ENCODE assay signal across 24 cellular contexts in genomic region chr2:95031076-95031725, GRCh38. TPM values are rescaled to one million over a fixed set of nuclear protein-coding genes. Genes with fewer than 3 reads are reported as not detected.
DNase-seq lines count a peak whose midpoint lies in the region; ATAC-seq and TF ChIP-seq lines count a peak whose summit lies in the region.
"Had no signal": no experiment of that assay in that cellular context is flagged by ENCODE, and none has a peak within 500 bp of the region (broad histone marks: within the 10 kb centered on the region; RNA-seq: fewer than 3 reads in every experiment).

No MANE protein-coding gene starts in this region.

- POLR2A ChIA-PET in activated CD4-positive, alpha-beta T cell treated with anti-CD3 and anti-CD28 coated beads, Interleukin-2, amount 10 ng/mL, durations not matched to agents 7 days and 5 days (lab: Charles Lee), result no interaction called here
- POLR2A ChIA-PET in HCT116 (lab: Charles Lee), result no interaction called here

- peak overlapping the region; percentile 28; the same call in 1 of the 2 replicates for H3K4me2 ChIP-seq in HCT116 (ENCODE audit: low read length)
- no peak overlapping the region for H3K4me2 ChIP-seq in neuronal stem cell (ENCODE audit: insufficient read depth, low read length, poor library complexity, severe bottlenecking)
- no peak overlapping the region for H3K4me2 ChIP-seq in mesenchymal stem cell (ENCODE audit: low read length, poor library complexity, severe bottlenecking)
- H3K4me2 ChIP-seq: A549 had no signal

- H2BK15ac ChIP-seq in neuronal stem cell (ENCODE audit: low read length) (no peak overlapping the region), mesenchymal stem cell (ENCODE audit: low read depth, poor library complexity, severe bottlenecking) (no peak overlapping the region)

- peaks cover 65% of the 10 kb centered on the region for H3K4me1 Mint-ChIP-seq in activated CD4-positive, alpha-beta T cell treated with anti-CD3 and anti-CD28 coated beads, Interleukin-2, amount 10 ng/mL, durations not matched to agents 7 days and 5 days
- H3K4me1 Mint-ChIP-seq: immature natural killer cell had no signal

- H3K79me2 ChIP-seq in HCT116 (ENCODE audit: insufficient read depth, low read length), result no peaks in the 10 kb centered on the region

- H3K79me1 ChIP-seq in neuronal stem cell (ENCODE audit: low read depth, low read length) (no peaks in the 10 kb centered on the region), mesenchymal stem cell (replicated peaks; ENCODE audit: low read length, poor library complexity, severe bottlenecking) (no peaks in the 10 kb centered on the region)

- H3K36me3 Mint-ChIP-seq in activated CD4-positive, alpha-beta T cell treated with anti-CD3 and anti-CD28 coated beads, Interleukin-2, amount 10 ng/mL, durations not matched to agents 7 days and 5 days (ENCODE audit: low read depth), result peaks cover 61% of the 10 kb centered on the region
- H3K36me3 Mint-ChIP-seq: IgD-negative memory B cell, immature natural killer cell had no signal

- H4K91ac ChIP-seq in neuronal stem cell (ENCODE audit: low read depth, low read length, poor library complexity) (no peak overlapping the region), mesenchymal stem cell (ENCODE audit: low read length) (no peak overlapping the region)

- TF ChIP-seq RAD21 in HCT116 (IDR thresholded peaks at IDR 0.05; ENCODE audit: low read depth), result no peak

- H4K20me1 ChIP-seq in HCT116 (ENCODE audit: insufficient read depth), result no peaks in the 10 kb centered on the region

- no peak overlapping the region for H3K4me3 Mint-ChIP-seq in activated CD4-positive, alpha-beta T cell treated with anti-CD3 and anti-CD28 coated beads, Interleukin-2, amount 10 ng/mL, durations not matched to agents 7 days and 5 days
- H3K4me3 Mint-ChIP-seq: activated CD8-positive, alpha-beta T cell treated with anti-CD3 and anti-CD28 coated beads for 36 hours; activated naive CD8-positive, alpha-beta T cell treated with anti-CD3 and anti-CD28 coated beads for 36 hours; IgD-negative memory B cell; immature natural killer cell had no signal

- no peaks in the 10 kb centered on the region for H3K27me3 ChIP-seq in HCT116 (ENCODE audit: insufficient read depth, low read length)
- H3K27me3 ChIP-seq in dorsolateral prefrontal cortex, result peaks cover 0 to 20% (median 3%) of the 10 kb centered on the region in 45 donors
- H3K27me3 ChIP-seq in neuronal stem cell (ENCODE audit: control insufficient read depth in 3 of 3, insufficient read depth in 3 of 3, low read depth in 1 of 3, low read length in 3 of 3), result peaks cover 5 to 64% (median 20%) of the 10 kb centered on the region in 3 experiments
- peaks cover 30 to 84% of the 10 kb centered on the region in 2 experiments for H3K27me3 ChIP-seq in mesenchymal stem cell (ENCODE audit: control insufficient read depth in 1 of 2, insufficient read depth in 1 of 2, low read length in 2 of 2)
- H3K27me3 ChIP-seq: right atrium auricular region had no signal

- H2BK12ac ChIP-seq in neuronal stem cell (ENCODE audit: low read length) (no peak overlapping the region), mesenchymal stem cell (ENCODE audit: low read length in 2 of 2) (no peak overlapping the region)

- H3K4me1 ChIP-seq in HCT116 (ENCODE audit: control insufficient read depth in 1 of 2, insufficient read depth in 2 of 2, low read length in 2 of 2) (peaks cover 7 to 27% of the 10 kb centered on the region in 2 experiments), neuronal stem cell (ENCODE audit: control insufficient read depth in 2 of 2, insufficient read depth in 1 of 2, low read depth in 1 of 2, low read length in 2 of 2) (peaks cover 5 to 9% of the 10 kb centered on the region in 2 donors), mesenchymal stem cell (ENCODE audit: control insufficient read depth, insufficient read depth, low read depth, low read length) (peaks cover 10% of the 10 kb centered on the region)
- H3K4me1 ChIP-seq: lower lobe of right lung had no signal

- no peaks in the 10 kb centered on the region for H3K9me3 Mint-ChIP-seq in activated CD4-positive, alpha-beta T cell treated with anti-CD3 and anti-CD28 coated beads, Interleukin-2, amount 10 ng/mL, durations not matched to agents 7 days and 5 days
- H3K9me3 Mint-ChIP-seq: activated CD8-positive, alpha-beta T cell treated with anti-CD3 and anti-CD28 coated beads for 36 hours; activated naive CD8-positive, alpha-beta T cell treated with anti-CD3 and anti-CD28 coated beads for 36 hours; IgD-negative memory B cell; immature natural killer cell had no signal

- no peak overlapping the region for H2BK120ac ChIP-seq in neuronal stem cell (ENCODE audit: low read depth, low read length)
- H2BK120ac ChIP-seq in mesenchymal stem cell (ENCODE audit: low read depth, low read length), result no peak overlapping the region

- RAD21 ChIA-PET in HCT116 (lab: Charles Lee; ENCODE audit: low non-redundant PET in 1 of 2, low total read pairs in 2 of 2, uncharacterized antibody in 2 of 2, unreplicated experiment in 2 of 2), result no interaction called here

- H3K27ac Mint-ChIP-seq in activated CD4-positive, alpha-beta T cell treated with anti-CD3 and anti-CD28 coated beads, Interleukin-2, amount 10 ng/mL, durations not matched to agents 7 days and 5 days, result peak overlapping the region; percentile 4
- H3K27ac Mint-ChIP-seq: activated CD8-positive, alpha-beta T cell treated with anti-CD3 and anti-CD28 coated beads for 36 hours; IgD-negative memory B cell; immature natural killer cell had no signal

- no peak overlapping the region for H3K23ac ChIP-seq in neuronal stem cell (ENCODE audit: low read depth, low read length, poor library complexity)
- no peak overlapping the region for H3K23ac ChIP-seq in mesenchymal stem cell (ENCODE audit: low read length in 2 of 2)

- no peak overlapping the region for H3K27ac ChIP-seq in HCT116 (ENCODE audit: low read depth, low read length)
- H3K27ac ChIP-seq in dorsolateral prefrontal cortex, result peak overlapping the region in 51 of 59 donors; percentile 4 to 100 (median 90)
- no peak overlapping the region for H3K27ac ChIP-seq in neuronal stem cell (replicated peaks; ENCODE audit: low read length)
- H3K27ac ChIP-seq in mesenchymal stem cell (ENCODE audit: low read length, poor library complexity, severe bottlenecking), result no peak overlapping the region
- H3K27ac ChIP-seq: A549, coronary artery, lower lobe of right lung, right atrium auricular region had no signal

- no TSS peak for BruUV-seq in HCT116 (replicated peaks; lab: Mats Ljungman, UMichigan)

- no peak overlapping the region for H3K9ac ChIP-seq in HCT116 (ENCODE audit: low read length)
- no peak overlapping the region for H3K9ac ChIP-seq in neuronal stem cell (ENCODE audit: low read depth, low read length, poor library complexity)
- no peak overlapping the region for H3K9ac ChIP-seq in mesenchymal stem cell (ENCODE audit: low read length)

- no peak overlapping the region for H2BK5ac ChIP-seq in neuronal stem cell (ENCODE audit: low read length)
- H2BK5ac ChIP-seq in mesenchymal stem cell (ENCODE audit: low read depth, low read length, poor library complexity, severe bottlenecking), result no peak overlapping the region

- H3K4me3 ChIP-seq in HCT116 (replicated peaks in 1 of 2; ENCODE audit: low read depth in 1 of 2, low read length in 2 of 2) (no peak overlapping the region), dorsolateral prefrontal cortex (no peak overlapping the region), neuronal stem cell (ENCODE audit: low read length in 2 of 2) (no peak overlapping the region), mesenchymal stem cell (ENCODE audit: insufficient read depth in 1 of 2, low read depth in 1 of 2, low read length in 2 of 2) (no peak overlapping the region)
- H3K4me3 ChIP-seq: A549, coronary artery, lower lobe of right lung, right atrium auricular region had no signal

- no peaks in the 10 kb centered on the region for H3K9me3 ChIP-seq in HCT116 (ENCODE audit: control insufficient read depth in 1 of 2, insufficient read depth in 1 of 2, low read depth in 1 of 2, low read length in 2 of 2)
- H3K9me3 ChIP-seq in neuronal stem cell (replicated peaks in 1 of 2; ENCODE audit: control insufficient read depth in 2 of 2, insufficient read depth in 1 of 2, low read depth in 1 of 2, low read length in 2 of 2), result no peaks in the 10 kb centered on the region
- no peaks in the 10 kb centered on the region for H3K9me3 ChIP-seq in mesenchymal stem cell (ENCODE audit: control insufficient read depth, low read length)
- H3K9me3 ChIP-seq: A549, lower lobe of right lung, right atrium auricular region had no signal

- no peaks in the 10 kb centered on the region for H3K36me3 ChIP-seq in HCT116 (ENCODE audit: control insufficient read depth in 1 of 2, insufficient read depth in 2 of 2, low read length in 2 of 2)
- no peaks in the 10 kb centered on the region for H3K36me3 ChIP-seq in neuronal stem cell (replicated peaks in 1 of 2; ENCODE audit: control insufficient read depth in 2 of 2, insufficient read depth in 2 of 2, low read length in 2 of 2)
- no peaks in the 10 kb centered on the region for H3K36me3 ChIP-seq in mesenchymal stem cell (ENCODE audit: control insufficient read depth in 1 of 2, insufficient read depth in 2 of 2, low read depth in 1 of 2, low read length in 2 of 2)
- H3K36me3 ChIP-seq: lower lobe of right lung, right atrium auricular region had no signal

- TF ChIP-seq CTCF in HCT116 (IDR thresholded peaks at IDR 0.05 in 2 of 3, conservative IDR thresholded peaks at IDR 0.05 in 1 of 3; ENCODE audit: borderline replicate concordance in 1 of 3, insufficient read depth in 1 of 3, low read depth in 2 of 3, low read length in 2 of 3), result no peak
- TF ChIP-seq CTCF in dorsolateral prefrontal cortex (IDR thresholded peaks at IDR 0.05 in 54 of 56, conservative IDR thresholded peaks at IDR 0.05 in 2 of 56; ENCODE audit: low read depth in 1 of 56, partially characterized antibody in 56 of 56), result no peak

- H2AK5ac ChIP-seq in neuronal stem cell (ENCODE audit: low read depth, low read length) (no peak overlapping the region), mesenchymal stem cell (ENCODE audit: low read length, severe bottlenecking) (no peak overlapping the region)

- no peak for ATAC-seq in HCT116
- no peak for ATAC-seq in HG03175 (IDR thresholded peaks at IDR 0.05; ENCODE audit: unreplicated experiment)
- ATAC-seq: activated CD8-positive, alpha-beta T cell treated with anti-CD3 and anti-CD28 coated beads for 36 hours; lower lobe of right lung had no signal

- H3K18ac ChIP-seq in neuronal stem cell (ENCODE audit: low read length) (no peak overlapping the region), mesenchymal stem cell (ENCODE audit: low read depth in 1 of 2, low read length in 2 of 2) (no peak overlapping the region)

- TF ChIP-seq POLR2A in HCT116 (IDR thresholded peaks at IDR 0.05; ENCODE audit: borderline replicate concordance, extremely low read depth, insufficient read depth, insufficient read length), result no peak

- H3K27me3 Mint-ChIP-seq in activated CD4-positive, alpha-beta T cell treated with anti-CD3 and anti-CD28 coated beads, Interleukin-2, amount 10 ng/mL, durations not matched to agents 7 days and 5 days, result no peaks in the 10 kb centered on the region
- H3K27me3 Mint-ChIP-seq: activated CD8-positive, alpha-beta T cell treated with anti-CD3 and anti-CD28 coated beads for 36 hours; activated naive CD8-positive, alpha-beta T cell treated with anti-CD3 and anti-CD28 coated beads for 36 hours had no signal

- no CpG with 5 or more reads among the region's 7 CpGs for WGBS in neuronal stem cell (ENCODE audit: extremely low coverage in 2 of 2, insufficient read length in 2 of 2, insufficient replicate concordance in 1 of 2), 2 donors
- 62% methylated on average over 7 of the region's 7 CpGs for WGBS in mesenchymal stem cell

- H3K4ac ChIP-seq in neuronal stem cell (ENCODE audit: low read length) (no peak overlapping the region), mesenchymal stem cell (ENCODE audit: low read depth in 1 of 2, low read length in 2 of 2) (no peak overlapping the region)

- H4K8ac ChIP-seq in neuronal stem cell (ENCODE audit: low read depth, low read length) (no peak overlapping the region), mesenchymal stem cell (ENCODE audit: low read length) (no peak overlapping the region)

- intact Hi-C loops in HCT116 (cut with micrococcal nuclease) (no loop called here), dorsolateral prefrontal cortex (cut with DNase I) (no loop called here)

- CTCF ChIA-PET in activated CD4-positive, alpha-beta T cell treated with anti-CD3 and anti-CD28 coated beads, Interleukin-2, amount 10 ng/mL, durations not matched to agents 7 days and 5 days (lab: Charles Lee), result interaction anchor here (0.5 to 2.9 kb wide), 5 partner anchors 9 to 48 kb away, joined by 3 to 13 read pairs (median 8); no protein-coding TSS in a partner anchor
- CTCF ChIA-PET in HCT116 (lab: Charles Lee), result interaction anchor here (1.6 kb wide), 1 partner anchor 9 kb away, joined by 7 read pairs; no protein-coding TSS in a partner anchor

- H3K9me2 ChIP-seq in HCT116 (ENCODE audit: insufficient read depth), result no peaks in the 10 kb centered on the region

- H2AFZ ChIP-seq in HCT116 (ENCODE audit: low read depth, low read length, poor library complexity, severe bottlenecking), result no peak overlapping the region
- no peak overlapping the region for H2AFZ ChIP-seq in neuronal stem cell (ENCODE audit: low read length)
- H2AFZ ChIP-seq in mesenchymal stem cell (ENCODE audit: low read depth, low read length), result no peak overlapping the region

- peak overlapping the region; percentile 22 for H3K14ac ChIP-seq in neuronal stem cell (ENCODE audit: low read length)
- H3K14ac ChIP-seq in mesenchymal stem cell (ENCODE audit: low read length in 2 of 2), result no peak overlapping the region

- DNase-seq in activated CD4-positive, alpha-beta T cell treated with anti-CD3 and anti-CD28 coated beads, Interleukin-2, amount 10 ng/mL, durations not matched to agents 7 days and 5 days, result no peak
- no peak for DNase-seq in activated CD4-positive, alpha-beta T cell treated with anti-CD3 and anti-CD28 coated beads for 48 hours
- DNase-seq in HCT116 (ENCODE audit: low read depth, low spot score) (no peak), dorsolateral prefrontal cortex (no peak), neuronal stem cell (ENCODE audit: low spot score) (no peak), SKM-1 (lab: John Stamatoyannopoulos, UW; ENCODE audit: unreplicated experiment) (no peak), mesenchymal stem cell (no peak)
- DNase-seq: activated CD8-positive, alpha-beta T cell treated with anti-CD3 and anti-CD28 coated beads for 36 hours; activated naive CD8-positive, alpha-beta T cell treated with anti-CD3 and anti-CD28 coated beads for 36 hours; DMS 273 treated with DMSO at 0.1 percent for 48 hours; GF-D8; immature natural killer cell; lower lobe of right lung; NCI-H2171; stimulated activated CD4-positive, alpha-beta T cell treated with anti-CD3 and anti-CD28 coated beads, Interleukin-12 subunit alpha, Interleukin-12 subunit beta, amount 100 ng/mL, for 4 hours; T-helper 1 cell had no signal

RNA-seq across cellular contexts. Expression of gene MAL, which starts 5.7 kb away (rescaled TPM):
- 100 to 1,000 TPM; 237 to 339 TPM for total RNA-seq in activated CD4-positive, alpha-beta T cell treated with anti-CD3 and anti-CD28 coated beads, Interleukin-2, amount 10 ng/mL, durations not matched to agents 7 days and 5 days
- not detected for total RNA-seq in HCT116 (2021; ENCODE audit: unreplicated experiment)
- polyA plus RNA-seq in HCT116 (2012), result not detected in 2 replicates
- 100 to 1,000 TPM in 74 of 120 experiments, 10 to 100 TPM in 46; 24.0 to 522 (median 118) TPM for total RNA-seq in dorsolateral prefrontal cortex
- 0.18 TPM for polyA plus RNA-seq in neuronal stem cell (2013, experiment 1 of 2)
- polyA plus RNA-seq in neuronal stem cell (2013, experiment 2 of 2), result 0.19 TPM
- polyA plus RNA-seq in mesenchymal stem cell (2013, experiment 1 of 2), result not detected
- polyA plus RNA-seq in mesenchymal stem cell (2013, experiment 2 of 2), result not detected
- total RNA-seq: osteocyte, subcutaneous adipose tissue had no signal
- polyA plus RNA-seq: A549, BJ had no signal

Comparison
In these comparisons a context has a peak if more than half of its experiments do, and no peak if none do; other contexts are left out.
1. H3K27ac ChIP-seq: peak in dorsolateral prefrontal cortex (51 of 59); none in HCT116 (single experiment), neuronal stem cell (single experiment) and mesenchymal stem cell (single experiment).
2. RNA of gene MAL, which starts 5.7 kb away (total RNA-seq): 237 to 339 TPM in activated CD4-positive, alpha-beta T cell treated with anti-CD3 and anti-CD28 coated beads, Interleukin-2, amount 10 ng/mL, durations not matched to agents 7 days and 5 days and 24.0 to 522 TPM in dorsolateral prefrontal cortex; not detected in HCT116 (single experiment); every median in the first group is over 10 times any median in the second.